ENCODE assay signal across 8 cellular contexts in genomic region chr14:75654127-75654732, GRCh38. TPM values are rescaled to one million over a fixed set of nuclear protein-coding genes. Genes with fewer than 3 reads are reported as not detected.
DNase-seq lines count a peak whose midpoint lies in the region; ATAC-seq and TF ChIP-seq lines count a peak whose summit lies in the region.

No MANE protein-coding gene starts in this region.

- no peaks in the 10 kb centered on the region for H3K79me2 ChIP-seq in SK-N-SH (ENCODE audit: insufficient read depth)

- WGBS in SK-N-SH (ENCODE audit: low lambda C conversion rate): 11% methylated on average over 4 of the region's 4 CpGs

- peak; percentile 56 to 60 for DNase-seq in AML-193 (lab: John Stamatoyannopoulos, UW)
- peak; percentile 30 for DNase-seq in LNCaP clone FGC (ENCODE audit: low read depth)
- peak; percentile 77 for DNase-seq in SK-N-SH
- peak; percentile 93 for DNase-seq in activated naive CD4-positive, alpha-beta T cell treated with anti-CD3 and anti-CD28 coated beads for 36 hours
- DNase-seq in head of caudate nucleus: peak; percentile 70 to 94 (median 87)
- DNase-seq in progenitor cell of endocrine pancreas (ENCODE audit: low spot score, unreplicated experiment): peak; percentile 79
- DNase-seq in vagina (ENCODE audit: extremely low spot score in 2 of 2): no peak

- H3K9me2 ChIP-seq in SK-N-SH: no peaks in the 10 kb centered on the region

- no peak overlapping the region for H3K27ac Mint-ChIP-seq in activated naive CD4-positive, alpha-beta T cell treated with anti-CD3 and anti-CD28 coated beads for 36 hours
- H3K27ac Mint-ChIP-seq in progenitor cell of endocrine pancreas: no peak overlapping the region

- H3K4me1 ChIP-seq in SK-N-SH (ENCODE audit: control insufficient read depth in 1 of 2, insufficient read depth in 2 of 2, low read depth in 1 of 2, low read length in 1 of 2): no peaks in the 10 kb centered on the region; a peak in 1 of 4 replicates
- H3K4me1 ChIP-seq in vagina: no peaks in the 10 kb centered on the region

- H3K4me3 Mint-ChIP-seq in activated naive CD4-positive, alpha-beta T cell treated with anti-CD3 and anti-CD28 coated beads for 36 hours: no peak overlapping the region
- H3K4me3 Mint-ChIP-seq in progenitor cell of endocrine pancreas (ENCODE audit: low read depth): no peak overlapping the region

- H3K9me3 ChIP-seq in SK-N-SH: no peaks in the 10 kb centered on the region
- no peaks in the 10 kb centered on the region for H3K9me3 ChIP-seq in vagina

- H3F3A ChIP-seq in SK-N-SH (replicated peaks; ENCODE audit: insufficient read depth): peaks cover under 1% of the 10 kb centered on the region

- no peak for TF ChIP-seq POLR2A in vagina (IDR thresholded peaks at IDR 0.05)

- H2AFZ ChIP-seq in SK-N-SH (ENCODE audit: low read depth): no peak overlapping the region

- TF ChIP-seq EP300 in SK-N-SH (IDR thresholded peaks at IDR 0.05; ENCODE audit: borderline replicate concordance in 1 of 2, low read depth in 1 of 2, low read length in 1 of 2): no peak

- TF ChIP-seq CTCF in LNCaP clone FGC (IDR thresholded peaks at IDR 0.05; ENCODE audit: control insufficient read depth, extremely low read depth, insufficient read depth) (peak; percentile 95), SK-N-SH (IDR thresholded peaks at IDR 0.05) (peak; percentile 96), progenitor cell of endocrine pancreas (IDR thresholded peaks at IDR 0.05; ENCODE audit: unreplicated experiment) (peak; percentile 99), vagina (IDR thresholded peaks at IDR 0.05) (peak; percentile 79 to 93 (median 86))

- H3K27ac ChIP-seq in SK-N-SH (ENCODE audit: low read depth in 2 of 2, low read length in 1 of 2) (no peak overlapping the region), vagina (no peak overlapping the region)

- peaks cover 6% of the 10 kb centered on the region for H3K4me1 Mint-ChIP-seq in activated naive CD4-positive, alpha-beta T cell treated with anti-CD3 and anti-CD28 coated beads for 36 hours (ENCODE audit: low read depth)
- peaks cover 2% of the 10 kb centered on the region for H3K4me1 Mint-ChIP-seq in progenitor cell of endocrine pancreas (ENCODE audit: low read depth)

- H3K9me3 Mint-ChIP-seq in activated naive CD4-positive, alpha-beta T cell treated with anti-CD3 and anti-CD28 coated beads for 36 hours: no peaks in the 10 kb centered on the region
- H3K9me3 Mint-ChIP-seq in progenitor cell of endocrine pancreas (ENCODE audit: low read depth): no peaks in the 10 kb centered on the region

- peak; percentile 76 for ATAC-seq in GM18907 (IDR thresholded peaks at IDR 0.05; ENCODE audit: unreplicated experiment)

- H3K36me3 Mint-ChIP-seq in activated naive CD4-positive, alpha-beta T cell treated with anti-CD3 and anti-CD28 coated beads for 36 hours (ENCODE audit: low read depth): peaks cover 29% of the 10 kb centered on the region
- H3K36me3 Mint-ChIP-seq in progenitor cell of endocrine pancreas (ENCODE audit: insufficient read depth): peaks cover 24% of the 10 kb centered on the region

- H3K4me2 ChIP-seq in SK-N-SH: no peak overlapping the region

- no peaks in the 10 kb centered on the region for H3K27me3 Mint-ChIP-seq in activated naive CD4-positive, alpha-beta T cell treated with anti-CD3 and anti-CD28 coated beads for 36 hours (ENCODE audit: low read depth)
- no peaks in the 10 kb centered on the region for H3K27me3 Mint-ChIP-seq in progenitor cell of endocrine pancreas

- H3K9ac ChIP-seq in SK-N-SH: no peak overlapping the region

- H3K4me3 ChIP-seq in LNCaP clone FGC (ENCODE audit: low read depth, low read length): no peak overlapping the region
- no peak overlapping the region; a peak in 1 of 4 replicates for H3K4me3 ChIP-seq in SK-N-SH (ENCODE audit: low read depth in 2 of 2, low read length in 1 of 2)
- no peak overlapping the region for H3K4me3 ChIP-seq in vagina

- no peaks in the 10 kb centered on the region; the same call in 1 of the 2 replicates for H4K20me1 ChIP-seq in SK-N-SH (ENCODE audit: insufficient read depth)

- CTCF ChIA-PET in SK-N-SH (lab: Yijun Ruan, JAX): interaction anchor here (0.6 to 11.4 kb wide), 42 partner anchors 9 to 380 kb away, joined by 3 to 439 read pairs (median 4); partner anchors contain the start of genes FLVCR2 and IFT43
- CTCF ChIA-PET in activated naive CD4-positive, alpha-beta T cell treated with anti-CD3 and anti-CD28 coated beads for 36 hours (lab: Charles Lee): interaction anchor here (0.6 to 13.1 kb wide), 31 partner anchors 9 to 1035 kb away, joined by 3 to 255 read pairs (median 5); partner anchors contain the start of gene FLVCR2

- peaks cover 32 to 48% of the 10 kb centered on the region in 2 experiments for H3K36me3 ChIP-seq in SK-N-SH (replicated peaks in 1 of 2; ENCODE audit: control insufficient read depth in 1 of 2, insufficient read depth in 2 of 2, low read length in 1 of 2)
- H3K36me3 ChIP-seq in vagina: peaks cover 0 to 46% of the 10 kb centered on the region in 2 donors

- H3K27me3 ChIP-seq in SK-N-SH (ENCODE audit: insufficient read depth): no peaks in the 10 kb centered on the region
- no peaks in the 10 kb centered on the region for H3K27me3 ChIP-seq in vagina

- POLR2A ChIA-PET in SK-N-SH (lab: Yijun Ruan, JAX): no interaction called here

- peak; percentile 91 for TF ChIP-seq RAD21 in SK-N-SH (IDR thresholded peaks at IDR 0.05; ENCODE audit: low read length)

- intact Hi-C loops in activated naive CD4-positive, alpha-beta T cell treated with anti-CD3 and anti-CD28 coated beads for 36 hours (cut with micrococcal nuclease): loop anchor here (1.0 to 10.0 kb wide), 4 partner anchors 77 to 709 kb away; no protein-coding TSS in a partner anchor
- intact Hi-C loops in head of caudate nucleus (cut with DNase I): loop anchor here (2.0 kb wide), 1 partner anchor 77 kb away; no protein-coding TSS in a partner anchor
- intact Hi-C loops in vagina (cut with DNase I): loop anchor here (5.0 kb wide), 1 partner anchor 77 kb away; the partner anchor contains the start of gene FLVCR2

TF ChIP-seq in SK-N-SH, 30 proteins besides CTCF, POLR2A, EP300 and RAD21 (continues in another document):
- TF ChIP-seq POLR2AphosphoS5 (IDR thresholded peaks at IDR 0.05; ENCODE audit: low read depth, low read length): no peak
- TF ChIP-seq GATA2 (CRISPR knock-in tag; IDR thresholded peaks at IDR 0.05): no peak
- no peak for TF ChIP-seq NFIC (IDR thresholded peaks at IDR 0.05; ENCODE audit: borderline replicate concordance)
- TF ChIP-seq SMC3 (IDR thresholded peaks at IDR 0.05; ENCODE audit: low read depth, low read length): peak; percentile 92
- TF ChIP-seq USF1 (IDR thresholded peaks at IDR 0.05; ENCODE audit: borderline replicate concordance, low read depth): no peak
- TF ChIP-seq NRF1 (IDR thresholded peaks at IDR 0.05; ENCODE audit: low read depth, low read length): 0 out of 2 replicates have a peak, but pooled peaks have one; percentile 3
- no peak for TF ChIP-seq REST (IDR thresholded peaks at IDR 0.05; ENCODE audit: low read depth, low read length)
- TF ChIP-seq USF2 (IDR thresholded peaks at IDR 0.05; ENCODE audit: borderline replicate concordance, low read depth, low read length): no peak

RNA-seq across cellular contexts. Expression of gene ERG28, which starts 6.4 kb away (rescaled TPM):
- polyA plus RNA-seq in SK-N-SH (2012; rRNA removed): 14.8 and 17.0 TPM in 2 replicates
- polyA plus RNA-seq in SK-N-SH (2012; cell fraction: cytosol; rRNA removed): 16.7 and 16.9 TPM in 2 replicates
- 3.1 and 3.9 TPM in 2 replicates for polyA plus RNA-seq in SK-N-SH (2012; cell fraction: nucleus; rRNA removed)
- total RNA-seq in activated naive CD4-positive, alpha-beta T cell treated with anti-CD3 and anti-CD28 coated beads for 36 hours: 10 to 100 TPM; 25.6 to 25.7 TPM
- total RNA-seq in progenitor cell of endocrine pancreas (27.8 and 28.6 TPM in 2 replicates), vagina (9.6 TPM)

RNA-seq across cellular contexts. Expression of gene TTLL5, which starts 6.8 kb away (rescaled TPM):
- polyA plus RNA-seq in SK-N-SH (2012; rRNA removed): 9.6 and 11.7 TPM in 2 replicates
- polyA plus RNA-seq in SK-N-SH (2012; cell fraction: cytosol; rRNA removed): 9.0 and 9.2 TPM in 2 replicates
- 14.5 and 18.5 TPM in 2 replicates for polyA plus RNA-seq in SK-N-SH (2012; cell fraction: nucleus; rRNA removed)
- 10 to 100 TPM; 23.8 to 25.1 TPM for total RNA-seq in activated naive CD4-positive, alpha-beta T cell treated with anti-CD3 and anti-CD28 coated beads for 36 hours
- total RNA-seq in progenitor cell of endocrine pancreas: 51.9 and 56.2 TPM in 2 replicates
- total RNA-seq in vagina: 43.0 TPM

Comparison
In these comparisons a context has a peak if more than half of its experiments do, and no peak if none do; other contexts are left out.
1. DNase-seq: peak in AML-193 (2 of 2), LNCaP clone FGC (single experiment), SK-N-SH (single experiment), activated naive CD4-positive, alpha-beta T cell treated with anti-CD3 and anti-CD28 coated beads for 36 hours (single experiment), head of caudate nucleus (42 of 42) and progenitor cell of endocrine pancreas (single experiment); none in vagina (0 of 2).
2. Peak in every context shown above with its lines, with median percentiles within 50 percentile points of each other: CTCF ChIP-seq.